8 cellular contexts compared by ENCODE assay signal in the genomic region with DNA sequence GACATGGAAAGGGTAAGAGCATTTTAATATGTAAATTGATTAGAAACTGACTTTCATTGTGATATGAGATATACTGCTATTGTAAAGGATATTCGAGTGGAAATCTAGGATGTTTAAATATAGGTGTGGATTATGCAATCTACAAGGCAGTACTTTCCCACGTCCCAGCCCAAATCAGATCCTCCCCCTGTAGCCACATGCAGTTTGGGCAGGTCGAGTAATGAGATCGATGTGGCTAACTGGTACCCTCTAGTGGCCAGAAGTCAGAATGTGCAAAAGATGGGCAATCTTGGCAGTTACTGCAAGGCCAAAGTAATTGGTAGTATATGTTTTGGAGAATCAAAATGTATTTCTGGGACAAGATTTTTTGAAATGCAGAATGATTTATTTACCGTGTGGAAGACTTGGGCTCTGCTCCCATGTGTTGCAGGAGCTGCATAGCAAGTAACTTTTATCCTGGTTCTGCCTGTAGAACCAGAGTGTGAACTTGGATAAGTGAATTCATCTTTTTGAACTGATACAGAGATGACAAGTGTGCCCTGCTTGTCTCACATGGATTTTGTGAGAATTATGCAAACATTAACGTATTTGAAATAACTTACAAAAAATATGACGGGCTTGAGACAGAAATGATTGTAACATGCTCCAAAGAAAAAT.
DNase-seq lines count a peak whose midpoint lies in the region; ATAC-seq and TF ChIP-seq lines count a peak whose summit lies in the region.

No MANE protein-coding gene starts in this region.

- TF ChIP-seq POLR2A in upper lobe of left lung (IDR thresholded peaks at IDR 0.05), result no peak

- H3K27me3 ChIP-seq in neural cell (ENCODE audit: insufficient read depth, low read depth, low read length) (no peaks in the 10 kb centered on the region), upper lobe of left lung (no peaks in the 10 kb centered on the region)

- H3K9me3 ChIP-seq in neural cell (ENCODE audit: low read length) (no peaks in the 10 kb centered on the region), upper lobe of left lung (no peaks in the 10 kb centered on the region)

- H4K20me1 ChIP-seq in neural cell (ENCODE audit: insufficient read depth), result no peaks in the 10 kb centered on the region

- no peak for TF ChIP-seq EP300 in neural cell (conservative IDR thresholded peaks at IDR 0.05; ENCODE audit: poor library complexity, severe bottlenecking)
- no peak for TF ChIP-seq EP300 in upper lobe of left lung (IDR thresholded peaks at IDR 0.05)

- no peaks in the 10 kb centered on the region for H3K9me2 ChIP-seq in neural cell (ENCODE audit: insufficient read depth, low read length)

- peak; percentile 87 for TF ChIP-seq RAD21 in neural cell (conservative IDR thresholded peaks at IDR 0.05)

- no peak overlapping the region for H3K9ac ChIP-seq in neural cell (ENCODE audit: low read length)

- WGBS in upper lobe of left lung, 2 donors, result 8 to 10% methylated on average over 7 of the region's 7 CpGs

- TF ChIP-seq CTCF in fibroblast of the aortic adventitia (IDR thresholded peaks at IDR 0.05; ENCODE audit: insufficient read depth, low read length) (peak; percentile 89), neural cell (IDR thresholded peaks at IDR 0.05; ENCODE audit: poor library complexity, severe bottlenecking) (peak; percentile 89), upper lobe of left lung (IDR thresholded peaks at IDR 0.05) (peak; percentile 36 to 74 (median 64))

- no peak overlapping the region for H3K4me2 ChIP-seq in neural cell (ENCODE audit: low read length)

- no peak overlapping the region for H2AFZ ChIP-seq in neural cell (ENCODE audit: low read depth, low read length)

- no peaks in the 10 kb centered on the region for H3K79me2 ChIP-seq in neural cell (replicated peaks; ENCODE audit: insufficient read depth, low read length)

- DNase-seq in activated CD8-positive, alpha-beta memory T cell treated with anti-CD3 and anti-CD28 coated beads for 24 hours, result peak; percentile 65
- no peak for DNase-seq in activated CD8-positive, alpha-beta memory T cell treated with anti-CD3 and anti-CD28 coated beads, Interleukin-2, amount 50 U/mL, for 4 hours
- DNase-seq in NCI-H748 (lab: John Stamatoyannopoulos, UW; ENCODE audit: unreplicated experiment) (peak; percentile 42), fibroblast of the aortic adventitia (ENCODE audit: low read depth) (peak; percentile 78), upper lobe of left lung (peak in 1 of 2 donors; percentile 39)
- DNase-seq in activated CD8-positive, alpha-beta memory T cell treated with anti-CD3 and anti-CD28 coated beads, Interleukin-2, amount 50 U/mL, for 48 hours, result peak; percentile 58

- H3K36me3 ChIP-seq in neural cell (ENCODE audit: insufficient read depth, low read length), result no peaks in the 10 kb centered on the region
- no peaks in the 10 kb centered on the region for H3K36me3 ChIP-seq in upper lobe of left lung

- H3K4me1 ChIP-seq in upper lobe of left lung, result no peaks in the 10 kb centered on the region

- H3K4me3 ChIP-seq in fibroblast of the aortic adventitia (ENCODE audit: low read depth, low read length) (no peak overlapping the region), neural cell (ENCODE audit: low read length) (no peak overlapping the region), upper lobe of left lung (no peak overlapping the region)

- H3F3A ChIP-seq in neural cell (ENCODE audit: insufficient read depth, low read length, poor library complexity, severe bottlenecking), result no peaks in the 10 kb centered on the region

- ATAC-seq in HG03025 (IDR thresholded peaks at IDR 0.05; ENCODE audit: low FRiP score, unreplicated experiment) (peak; percentile 61), upper lobe of left lung (ENCODE audit: low FRiP score in 2 of 2) (peak in 1 of 2 donors; percentile 84)

- H3K27ac ChIP-seq in neural cell (ENCODE audit: low read length), result no peak overlapping the region
- no peak overlapping the region for H3K27ac ChIP-seq in upper lobe of left lung

TF ChIP-seq in neural cell, 6 proteins besides CTCF, POLR2A, EP300 and RAD21:
- TF ChIP-seq SMC3 (conservative IDR thresholded peaks at IDR 0.05; ENCODE audit: poor library complexity), result peak; percentile 93
- no peak for TF ChIP-seq TAF1 (IDR thresholded peaks at IDR 0.05; ENCODE audit: low read depth)
- no peak for TF ChIP-seq REST (IDR thresholded peaks at IDR 0.05; ENCODE audit: borderline replicate concordance)
- no peak for TF ChIP-seq MXI1 (conservative IDR thresholded peaks at IDR 0.05; ENCODE audit: poor library complexity, severe bottlenecking)
- TF ChIP-seq EZH2 (IDR thresholded peaks at IDR 0.05; ENCODE audit: borderline replicate concordance, insufficient read depth, low read length, poor library complexity, severe bottlenecking), result no peak
- no peak for TF ChIP-seq POLR2AphosphoS5 (IDR thresholded peaks at IDR 0.05)
